Comparison of ENCODE assay signal across 8 cellular contexts in the genomic region with DNA sequence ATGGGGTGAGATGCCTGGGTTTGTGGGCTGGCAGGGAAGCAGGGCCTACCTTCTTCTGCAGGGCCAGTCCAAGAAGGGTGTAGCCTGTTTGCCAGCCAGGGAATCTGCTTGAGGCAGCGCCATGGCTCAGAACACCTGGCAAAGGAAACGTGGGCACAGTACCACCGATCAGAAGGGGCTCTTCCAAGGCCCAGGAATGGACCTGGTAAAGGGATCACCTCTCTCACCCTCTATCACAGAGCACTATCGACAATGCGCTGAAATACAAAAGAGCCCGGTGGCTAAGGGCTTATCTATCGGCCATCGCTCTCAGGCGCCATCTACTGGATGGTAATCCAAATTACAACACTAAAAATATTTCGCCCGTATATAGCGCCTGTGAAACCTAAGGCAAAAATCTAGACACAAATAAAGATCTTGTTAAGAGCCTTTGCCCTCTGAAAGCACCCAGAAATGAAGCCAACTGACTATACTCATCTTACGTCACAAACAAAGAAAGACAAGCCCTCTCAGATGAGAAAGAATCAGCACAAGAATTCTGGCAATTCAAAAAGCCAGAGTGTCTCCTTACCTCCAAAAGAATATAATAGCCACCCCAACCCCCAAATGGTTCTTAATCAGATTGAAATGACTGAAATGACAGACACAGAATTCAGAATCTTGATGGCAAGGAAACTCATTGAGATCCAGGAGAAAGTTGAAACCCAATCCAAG.
A peak's percentile ranks its signal among the peaks of the same experiment; 100 is the strongest.
DNase-seq lines count a peak whose midpoint lies in the region; ATAC-seq and TF ChIP-seq lines count a peak whose summit lies in the region.
"Had no signal": no experiment of that assay in that cellular context is flagged by ENCODE, and none has a peak within 500 bp of the region (broad histone marks: within the 10 kb centered on the region; RNA-seq: fewer than 3 reads in every experiment).

No MANE protein-coding gene starts in this region.

- H3K9me3 Mint-ChIP-seq in naive B cell, result peaks cover 0 to 26% (median 16%) of the 10 kb centered on the region in 7 donors

- no peaks in the 10 kb centered on the region for H3K27me3 ChIP-seq in brain microvascular endothelial cell (replicated peaks)

- H3K4me1 Mint-ChIP-seq in naive B cell, result no peaks in the 10 kb centered on the region
- H3K4me1 Mint-ChIP-seq: brain had no signal

- CTCF ChIA-PET in GM10248 (lab: Yijun Ruan, JAX), result interaction anchor here (1.1 to 1.8 kb wide), 4 partner anchors 14 to 197 kb away, joined by 3 to 10 read pairs (median 4); no protein-coding TSS in a partner anchor
- CTCF ChIA-PET in HEK293T (lab: Yijun Ruan, JAX), result no interaction called here

- ATAC-seq in naive B cell (ENCODE audit: low read depth in 2 of 2), result peak; percentile 40 to 58

- H3K4me3 Mint-ChIP-seq in naive B cell, result no peak overlapping the region
- H3K4me3 Mint-ChIP-seq: brain had no signal

- no peak overlapping the region for H3K4me3 ChIP-seq in brain microvascular endothelial cell (ENCODE audit: low read depth, low read length)

- DNase-seq in GM10248 (ENCODE audit: extremely low spot score) (peak; percentile 46), HEK293T (ENCODE audit: extremely low spot score) (peak; percentile 73), RKO (ENCODE audit: low spot score) (peak; percentile 10), brain microvascular endothelial cell (peak; percentile 25), naive B cell (peak; percentile 12), C1 segment of cervical spinal cord (lab: John Stamatoyannopoulos, UW) (no peak)
- no peak for DNase-seq in effector CD4-positive, alpha-beta T cell

- H3K36me3 ChIP-seq in brain microvascular endothelial cell (replicated peaks), result no peaks in the 10 kb centered on the region

- POLR2A ChIA-PET in GM10248 (lab: Yijun Ruan, JAX), result no interaction called here
- POLR2A ChIA-PET in HEK293T (lab: Yijun Ruan, JAX), result no interaction called here

- H3K27ac ChIP-seq in brain microvascular endothelial cell, result no peak overlapping the region

- H3K36me3 Mint-ChIP-seq in naive B cell, result no peaks in the 10 kb centered on the region
- H3K36me3 Mint-ChIP-seq: brain had no signal

- in situ Hi-C loops in brain microvascular endothelial cell (cut with HindIII; ENCODE audit: low pct_ligation_motif_present, low sequenced_read_pairs), result no loop called here

- H3K27me3 Mint-ChIP-seq in naive B cell, result peaks cover 0 to 41% (median 32%) of the 10 kb centered on the region in 3 donors

- TF ChIP-seq CTCF in GM10248 (IDR thresholded peaks at IDR 0.05; ENCODE audit: control extremely low read depth, extremely low read depth, low read depth, missing control alignments) (peak; percentile 46), brain microvascular endothelial cell (IDR thresholded peaks at IDR 0.05; ENCODE audit: low read depth, low read length, missing control alignments) (peak; percentile 71)

- no peak overlapping the region for H3K27ac Mint-ChIP-seq in naive B cell
- H3K27ac Mint-ChIP-seq: brain had no signal

TF ChIP-seq in HEK293T, 16 proteins besides CTCF, POLR2A, EP300 and RAD21:
- TF ChIP-seq ELF4 (IDR thresholded peaks at IDR 0.05) (no peak), FOXA1 (IDR thresholded peaks at IDR 0.05) (no peak), CTBP1 (IDR thresholded peaks at IDR 0.05; ENCODE audit: borderline replicate concordance) (no peak), NFRKB (IDR thresholded peaks at IDR 0.05) (no peak), ARNT (IDR thresholded peaks at IDR 0.05) (no peak), FOXM1 (IDR thresholded peaks at IDR 0.05; ENCODE audit: borderline replicate concordance) (no peak), SP1 (IDR thresholded peaks at IDR 0.05) (no peak), HDGF (IDR thresholded peaks at IDR 0.05; ENCODE audit: borderline replicate concordance) (no peak), ZNF384 (IDR thresholded peaks at IDR 0.05) (no peak), TARDBP (IDR thresholded peaks at IDR 0.05) (no peak), LEF1 (IDR thresholded peaks at IDR 0.05; ENCODE audit: borderline replicate concordance) (no peak), FOXK2 (IDR thresholded peaks at IDR 0.05) (no peak), SUZ12 (IDR thresholded peaks at IDR 0.05) (no peak), BHLHE40 (IDR thresholded peaks at IDR 0.05; ENCODE audit: borderline replicate concordance) (no peak), L3MBTL2 (conservative IDR thresholded peaks at IDR 0.05) (no peak)
- TF ChIP-seq, protein P1, sequence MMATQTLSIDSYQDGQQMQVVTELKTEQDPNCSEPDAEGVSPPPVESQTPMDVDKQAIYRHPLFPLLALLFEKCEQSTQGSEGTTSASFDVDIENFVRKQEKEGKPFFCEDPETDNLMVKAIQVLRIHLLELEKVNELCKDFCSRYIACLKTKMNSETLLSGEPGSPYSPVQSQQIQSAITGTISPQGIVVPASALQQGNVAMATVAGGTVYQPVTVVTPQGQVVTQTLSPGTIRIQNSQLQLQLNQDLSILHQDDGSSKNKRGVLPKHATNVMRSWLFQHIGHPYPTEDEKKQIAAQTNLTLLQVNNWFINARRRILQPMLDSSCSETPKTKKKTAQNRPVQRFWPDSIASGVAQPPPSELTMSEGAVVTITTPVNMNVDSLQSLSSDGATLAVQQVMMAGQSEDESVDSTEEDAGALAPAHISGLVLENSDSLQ (IDR thresholded peaks at IDR 0.05), result no peak

Comparison
In these comparisons a context has a peak if more than half of its experiments do, and no peak if none do; other contexts are left out.
1. DNase-seq: peak in GM10248 (single experiment), HEK293T (single experiment), RKO (single experiment), brain microvascular endothelial cell (single experiment) and naive B cell (single experiment); none in effector CD4-positive, alpha-beta T cell (single experiment) and C1 segment of cervical spinal cord (0 of 14).